ENCODE assay signal across 1 cellular context in the genomic region with DNA sequence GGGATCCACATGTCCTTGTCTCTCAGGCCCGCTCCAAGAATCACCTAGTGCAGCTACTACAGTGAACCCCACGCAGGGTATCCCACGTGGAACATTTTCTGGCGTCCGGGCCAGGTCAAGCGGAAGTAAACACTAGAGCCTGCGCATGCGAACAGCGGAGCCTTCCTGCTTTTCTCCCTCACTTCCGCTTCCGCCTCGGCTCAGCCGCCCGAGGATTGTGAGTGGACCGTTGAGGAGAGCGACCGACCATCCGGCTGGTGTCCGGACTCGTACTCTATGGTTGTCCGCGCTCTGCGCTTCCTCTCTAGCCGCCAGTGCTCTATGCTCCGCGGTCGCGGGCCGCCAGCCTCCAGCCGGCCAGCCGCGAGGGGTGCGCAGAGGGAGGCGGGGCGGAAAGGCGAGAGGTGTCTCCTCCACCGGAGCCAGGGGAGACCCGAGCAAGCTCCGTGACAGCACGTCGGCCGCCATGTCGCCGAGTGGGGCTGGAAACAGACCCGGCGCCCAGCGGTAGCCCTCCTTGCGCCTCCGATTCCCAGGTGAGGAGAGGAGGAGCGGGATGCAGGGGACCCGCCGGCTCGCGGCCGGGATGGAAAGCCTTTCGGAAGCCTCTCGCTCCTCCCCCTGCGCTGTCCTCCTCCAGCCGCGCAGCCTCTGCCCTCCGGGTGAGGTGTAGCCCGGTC.
TF ChIP-seq lines count a peak whose summit lies in the region.

A gene with protein sequence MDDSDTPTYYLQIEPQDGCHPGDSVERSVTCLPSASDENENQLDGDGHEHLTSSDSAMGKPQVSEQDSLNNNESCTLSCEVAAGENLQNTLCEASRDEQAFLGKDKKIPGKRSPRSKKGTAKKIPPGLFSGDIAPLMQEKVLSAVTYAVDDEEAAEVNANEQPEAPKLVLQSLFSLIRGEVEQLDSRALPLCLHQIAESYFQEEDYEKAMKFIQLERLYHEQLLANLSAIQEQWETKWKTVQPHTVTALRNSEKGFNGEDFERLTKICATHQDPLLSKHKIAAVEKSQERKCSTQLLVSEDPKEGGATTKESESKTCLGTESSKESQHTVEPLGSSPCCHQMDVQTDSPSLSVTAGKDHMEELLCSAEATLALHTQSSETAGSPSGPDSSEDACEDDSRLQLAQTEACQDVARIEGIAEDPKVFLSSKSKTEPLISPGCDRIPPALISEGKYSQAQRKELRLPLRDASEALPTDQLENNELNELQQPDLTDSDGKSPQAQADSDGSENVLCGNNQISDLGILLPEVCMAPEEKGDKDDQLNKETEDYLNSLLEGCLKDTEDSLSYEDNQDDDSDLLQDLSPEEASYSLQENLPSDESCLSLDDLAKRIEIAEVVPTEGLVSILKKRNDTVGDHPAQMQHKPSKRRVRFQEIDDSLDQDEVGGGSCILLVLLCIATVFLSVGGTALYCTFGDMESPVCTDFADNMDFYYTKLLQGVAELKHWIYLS (plus strand): TSS at position 329 of the 680 bp plus-strand sequence. CDS start 25,107 bp downstream, outside the sequence.
A gene with protein sequence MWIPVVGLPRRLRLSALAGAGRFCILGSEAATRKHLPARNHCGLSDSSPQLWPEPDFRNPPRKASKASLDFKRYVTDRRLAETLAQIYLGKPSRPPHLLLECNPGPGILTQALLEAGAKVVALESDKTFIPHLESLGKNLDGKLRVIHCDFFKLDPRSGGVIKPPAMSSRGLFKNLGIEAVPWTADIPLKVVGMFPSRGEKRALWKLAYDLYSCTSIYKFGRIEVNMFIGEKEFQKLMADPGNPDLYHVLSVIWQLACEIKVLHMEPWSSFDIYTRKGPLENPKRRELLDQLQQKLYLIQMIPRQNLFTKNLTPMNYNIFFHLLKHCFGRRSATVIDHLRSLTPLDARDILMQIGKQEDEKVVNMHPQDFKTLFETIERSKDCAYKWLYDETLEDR (minus strand): TSS at position 134 of the 680 bp plus-strand sequence. CDS start 123 bp downstream, at position 11.

TF ChIP-seq in HepG2, 621 proteins besides CTCF, POLR2A, EP300 and RAD21 (continued from another document and continues in another):
- 0 out of 2 replicates have a peak, but pooled peaks have one; percentile 33 for TF ChIP-seq SRY (CRISPR knock-in tag; IDR thresholded peaks at IDR 0.05)
- TF ChIP-seq BORCS8-MEF2B (CRISPR knock-in tag; IDR thresholded peaks at IDR 0.05): no peak; the same call in none of the 2 replicates
- TF ChIP-seq, protein P1, sequence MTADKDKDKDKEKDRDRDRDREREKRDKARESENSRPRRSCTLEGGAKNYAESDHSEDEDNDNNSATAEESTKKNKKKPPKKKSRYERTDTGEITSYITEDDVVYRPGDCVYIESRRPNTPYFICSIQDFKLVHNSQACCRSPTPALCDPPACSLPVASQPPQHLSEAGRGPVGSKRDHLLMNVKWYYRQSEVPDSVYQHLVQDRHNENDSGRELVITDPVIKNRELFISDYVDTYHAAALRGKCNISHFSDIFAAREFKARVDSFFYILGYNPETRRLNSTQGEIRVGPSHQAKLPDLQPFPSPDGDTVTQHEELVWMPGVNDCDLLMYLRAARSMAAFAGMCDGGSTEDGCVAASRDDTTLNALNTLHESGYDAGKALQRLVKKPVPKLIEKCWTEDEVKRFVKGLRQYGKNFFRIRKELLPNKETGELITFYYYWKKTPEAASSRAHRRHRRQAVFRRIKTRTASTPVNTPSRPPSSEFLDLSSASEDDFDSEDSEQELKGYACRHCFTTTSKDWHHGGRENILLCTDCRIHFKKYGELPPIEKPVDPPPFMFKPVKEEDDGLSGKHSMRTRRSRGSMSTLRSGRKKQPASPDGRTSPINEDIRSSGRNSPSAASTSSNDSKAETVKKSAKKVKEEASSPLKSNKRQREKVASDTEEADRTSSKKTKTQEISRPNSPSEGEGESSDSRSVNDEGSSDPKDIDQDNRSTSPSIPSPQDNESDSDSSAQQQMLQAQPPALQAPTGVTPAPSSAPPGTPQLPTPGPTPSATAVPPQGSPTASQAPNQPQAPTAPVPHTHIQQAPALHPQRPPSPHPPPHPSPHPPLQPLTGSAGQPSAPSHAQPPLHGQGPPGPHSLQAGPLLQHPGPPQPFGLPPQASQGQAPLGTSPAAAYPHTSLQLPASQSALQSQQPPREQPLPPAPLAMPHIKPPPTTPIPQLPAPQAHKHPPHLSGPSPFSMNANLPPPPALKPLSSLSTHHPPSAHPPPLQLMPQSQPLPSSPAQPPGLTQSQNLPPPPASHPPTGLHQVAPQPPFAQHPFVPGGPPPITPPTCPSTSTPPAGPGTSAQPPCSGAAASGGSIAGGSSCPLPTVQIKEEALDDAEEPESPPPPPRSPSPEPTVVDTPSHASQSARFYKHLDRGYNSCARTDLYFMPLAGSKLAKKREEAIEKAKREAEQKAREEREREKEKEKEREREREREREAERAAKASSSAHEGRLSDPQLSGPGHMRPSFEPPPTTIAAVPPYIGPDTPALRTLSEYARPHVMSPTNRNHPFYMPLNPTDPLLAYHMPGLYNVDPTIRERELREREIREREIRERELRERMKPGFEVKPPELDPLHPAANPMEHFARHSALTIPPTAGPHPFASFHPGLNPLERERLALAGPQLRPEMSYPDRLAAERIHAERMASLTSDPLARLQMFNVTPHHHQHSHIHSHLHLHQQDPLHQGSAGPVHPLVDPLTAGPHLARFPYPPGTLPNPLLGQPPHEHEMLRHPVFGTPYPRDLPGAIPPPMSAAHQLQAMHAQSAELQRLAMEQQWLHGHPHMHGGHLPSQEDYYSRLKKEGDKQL (CRISPR knock-in tag; IDR thresholded peaks at IDR 0.05; ENCODE audit: low read depth): 0 out of 2 replicates have a peak, but pooled peaks have one; percentile 19
- peak; percentile 96 for TF ChIP-seq PHF20 (CRISPR knock-in tag; IDR thresholded peaks at IDR 0.05)
- TF ChIP-seq RXRA (CRISPR knock-in tag; IDR thresholded peaks at IDR 0.05): peak; percentile 36; the same call in 1 of the 2 replicates
- TF ChIP-seq MAZ (IDR thresholded peaks at IDR 0.05; ENCODE audit: borderline replicate concordance, low read depth, low read length): no peak
- peak; percentile 91 for TF ChIP-seq MAZ (CRISPR knock-in tag; IDR thresholded peaks at IDR 0.05; ENCODE audit: low read depth)
- 0 out of 2 replicates have a peak, but pooled peaks have one; percentile 27 for TF ChIP-seq ZNF614 (CRISPR knock-in tag; IDR thresholded peaks at IDR 0.05; ENCODE audit: borderline replicate concordance)
- TF ChIP-seq, protein P2, sequence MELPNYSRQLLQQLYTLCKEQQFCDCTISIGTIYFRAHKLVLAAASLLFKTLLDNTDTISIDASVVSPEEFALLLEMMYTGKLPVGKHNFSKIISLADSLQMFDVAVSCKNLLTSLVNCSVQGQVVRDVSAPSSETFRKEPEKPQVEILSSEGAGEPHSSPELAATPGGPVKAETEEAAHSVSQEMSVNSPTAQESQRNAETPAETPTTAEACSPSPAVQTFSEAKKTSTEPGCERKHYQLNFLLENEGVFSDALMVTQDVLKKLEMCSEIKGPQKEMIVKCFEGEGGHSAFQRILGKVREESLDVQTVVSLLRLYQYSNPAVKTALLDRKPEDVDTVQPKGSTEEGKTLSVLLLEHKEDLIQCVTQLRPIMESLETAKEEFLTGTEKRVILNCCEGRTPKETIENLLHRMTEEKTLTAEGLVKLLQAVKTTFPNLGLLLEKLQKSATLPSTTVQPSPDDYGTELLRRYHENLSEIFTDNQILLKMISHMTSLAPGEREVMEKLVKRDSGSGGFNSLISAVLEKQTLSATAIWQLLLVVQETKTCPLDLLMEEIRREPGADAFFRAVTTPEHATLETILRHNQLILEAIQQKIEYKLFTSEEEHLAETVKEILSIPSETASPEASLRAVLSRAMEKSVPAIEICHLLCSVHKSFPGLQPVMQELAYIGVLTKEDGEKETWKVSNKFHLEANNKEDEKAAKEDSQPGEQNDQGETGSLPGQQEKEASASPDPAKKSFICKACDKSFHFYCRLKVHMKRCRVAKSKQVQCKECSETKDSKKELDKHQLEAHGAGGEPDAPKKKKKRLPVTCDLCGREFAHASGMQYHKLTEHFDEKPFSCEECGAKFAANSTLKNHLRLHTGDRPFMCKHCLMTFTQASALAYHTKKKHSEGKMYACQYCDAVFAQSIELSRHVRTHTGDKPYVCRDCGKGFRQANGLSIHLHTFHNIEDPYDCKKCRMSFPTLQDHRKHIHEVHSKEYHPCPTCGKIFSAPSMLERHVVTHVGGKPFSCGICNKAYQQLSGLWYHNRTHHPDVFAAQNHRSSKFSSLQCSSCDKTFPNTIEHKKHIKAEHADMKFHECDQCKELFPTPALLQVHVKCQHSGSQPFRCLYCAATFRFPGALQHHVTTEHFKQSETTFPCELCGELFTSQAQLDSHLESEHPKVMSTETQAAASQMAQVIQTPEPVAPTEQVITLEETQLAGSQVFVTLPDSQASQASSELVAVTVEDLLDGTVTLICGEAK (IDR thresholded peaks at IDR 0.05): peak; percentile 83
- TF ChIP-seq, protein P2 (CRISPR knock-in tag; IDR thresholded peaks at IDR 0.05): no peak
- TF ChIP-seq PPARG (CRISPR knock-in tag; conservative IDR thresholded peaks at IDR 0.05): 0 out of 2 replicates have a peak, but pooled peaks have one; percentile 33
- TF ChIP-seq GATAD1 (CRISPR knock-in tag; IDR thresholded peaks at IDR 0.05): peak; percentile 97
- TF ChIP-seq ELF1 (CRISPR knock-in tag; IDR thresholded peaks at IDR 0.05): peak; percentile 99
- peak in 1 of 2 experiments; percentile 84; a peak in 2 of 4 replicates for TF ChIP-seq KLF16 (CRISPR knock-in tag; IDR thresholded peaks at IDR 0.05)
- TF ChIP-seq TEAD3 (CRISPR knock-in tag; optimal IDR thresholded peaks at IDR 0.05; ENCODE audit: borderline replicate concordance): peak; percentile 37
- 0 out of 2 replicates have a peak, but pooled peaks have one; percentile 31 for TF ChIP-seq ZNF230 (CRISPR knock-in tag; IDR thresholded peaks at IDR 0.05)
- TF ChIP-seq, protein P3, sequence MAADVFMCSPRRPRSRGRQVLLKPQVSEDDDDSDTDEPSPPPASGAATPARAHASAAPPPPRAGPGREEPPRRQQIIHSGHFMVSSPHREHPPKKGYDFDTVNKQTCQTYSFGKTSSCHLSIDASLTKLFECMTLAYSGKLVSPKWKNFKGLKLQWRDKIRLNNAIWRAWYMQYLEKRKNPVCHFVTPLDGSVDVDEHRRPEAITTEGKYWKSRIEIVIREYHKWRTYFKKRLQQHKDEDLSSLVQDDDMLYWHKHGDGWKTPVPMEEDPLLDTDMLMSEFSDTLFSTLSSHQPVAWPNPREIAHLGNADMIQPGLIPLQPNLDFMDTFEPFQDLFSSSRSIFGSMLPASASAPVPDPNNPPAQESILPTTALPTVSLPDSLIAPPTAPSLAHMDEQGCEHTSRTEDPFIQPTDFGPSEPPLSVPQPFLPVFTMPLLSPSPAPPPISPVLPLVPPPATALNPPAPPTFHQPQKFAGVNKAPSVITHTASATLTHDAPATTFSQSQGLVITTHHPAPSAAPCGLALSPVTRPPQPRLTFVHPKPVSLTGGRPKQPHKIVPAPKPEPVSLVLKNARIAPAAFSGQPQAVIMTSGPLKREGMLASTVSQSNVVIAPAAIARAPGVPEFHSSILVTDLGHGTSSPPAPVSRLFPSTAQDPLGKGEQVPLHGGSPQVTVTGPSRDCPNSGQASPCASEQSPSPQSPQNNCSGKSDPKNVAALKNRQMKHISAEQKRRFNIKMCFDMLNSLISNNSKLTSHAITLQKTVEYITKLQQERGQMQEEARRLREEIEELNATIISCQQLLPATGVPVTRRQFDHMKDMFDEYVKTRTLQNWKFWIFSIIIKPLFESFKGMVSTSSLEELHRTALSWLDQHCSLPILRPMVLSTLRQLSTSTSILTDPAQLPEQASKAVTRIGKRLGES (CRISPR knock-in tag; IDR thresholded peaks at IDR 0.05; ENCODE audit: borderline replicate concordance): no peak
- peak; percentile 94 for TF ChIP-seq IRF2 (CRISPR knock-in tag; IDR thresholded peaks at IDR 0.05)
- TF ChIP-seq ZBTB7B (CRISPR knock-in tag; IDR thresholded peaks at IDR 0.05): peak; percentile 14; the same call in 1 of the 2 replicates
- TF ChIP-seq MED13 (CRISPR knock-in tag; IDR thresholded peaks at IDR 0.05): peak; percentile 23; the same call in 1 of the 2 replicates
- TF ChIP-seq STAG1 (CRISPR knock-in tag; IDR thresholded peaks at IDR 0.05): peak; percentile 26; the same call in 1 of the 2 replicates
- TF ChIP-seq, protein P4, sequence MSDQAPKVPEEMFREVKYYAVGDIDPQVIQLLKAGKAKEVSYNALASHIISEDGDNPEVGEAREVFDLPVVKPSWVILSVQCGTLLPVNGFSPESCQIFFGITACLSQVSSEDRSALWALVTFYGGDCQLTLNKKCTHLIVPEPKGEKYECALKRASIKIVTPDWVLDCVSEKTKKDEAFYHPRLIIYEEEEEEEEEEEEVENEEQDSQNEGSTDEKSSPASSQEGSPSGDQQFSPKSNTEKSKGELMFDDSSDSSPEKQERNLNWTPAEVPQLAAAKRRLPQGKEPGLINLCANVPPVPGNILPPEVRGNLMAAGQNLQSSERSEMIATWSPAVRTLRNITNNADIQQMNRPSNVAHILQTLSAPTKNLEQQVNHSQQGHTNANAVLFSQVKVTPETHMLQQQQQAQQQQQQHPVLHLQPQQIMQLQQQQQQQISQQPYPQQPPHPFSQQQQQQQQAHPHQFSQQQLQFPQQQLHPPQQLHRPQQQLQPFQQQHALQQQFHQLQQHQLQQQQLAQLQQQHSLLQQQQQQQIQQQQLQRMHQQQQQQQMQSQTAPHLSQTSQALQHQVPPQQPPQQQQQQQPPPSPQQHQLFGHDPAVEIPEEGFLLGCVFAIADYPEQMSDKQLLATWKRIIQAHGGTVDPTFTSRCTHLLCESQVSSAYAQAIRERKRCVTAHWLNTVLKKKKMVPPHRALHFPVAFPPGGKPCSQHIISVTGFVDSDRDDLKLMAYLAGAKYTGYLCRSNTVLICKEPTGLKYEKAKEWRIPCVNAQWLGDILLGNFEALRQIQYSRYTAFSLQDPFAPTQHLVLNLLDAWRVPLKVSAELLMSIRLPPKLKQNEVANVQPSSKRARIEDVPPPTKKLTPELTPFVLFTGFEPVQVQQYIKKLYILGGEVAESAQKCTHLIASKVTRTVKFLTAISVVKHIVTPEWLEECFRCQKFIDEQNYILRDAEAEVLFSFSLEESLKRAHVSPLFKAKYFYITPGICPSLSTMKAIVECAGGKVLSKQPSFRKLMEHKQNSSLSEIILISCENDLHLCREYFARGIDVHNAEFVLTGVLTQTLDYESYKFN (CRISPR knock-in tag; conservative IDR thresholded peaks at IDR 0.05): peak; percentile 66
- TF ChIP-seq U2AF1 (optimal IDR thresholded peaks at IDR 0.05; ENCODE audit: low read depth, low read length): peak; percentile 80
